ENCODE assay signal across 9 cellular contexts in the genomic region with DNA sequence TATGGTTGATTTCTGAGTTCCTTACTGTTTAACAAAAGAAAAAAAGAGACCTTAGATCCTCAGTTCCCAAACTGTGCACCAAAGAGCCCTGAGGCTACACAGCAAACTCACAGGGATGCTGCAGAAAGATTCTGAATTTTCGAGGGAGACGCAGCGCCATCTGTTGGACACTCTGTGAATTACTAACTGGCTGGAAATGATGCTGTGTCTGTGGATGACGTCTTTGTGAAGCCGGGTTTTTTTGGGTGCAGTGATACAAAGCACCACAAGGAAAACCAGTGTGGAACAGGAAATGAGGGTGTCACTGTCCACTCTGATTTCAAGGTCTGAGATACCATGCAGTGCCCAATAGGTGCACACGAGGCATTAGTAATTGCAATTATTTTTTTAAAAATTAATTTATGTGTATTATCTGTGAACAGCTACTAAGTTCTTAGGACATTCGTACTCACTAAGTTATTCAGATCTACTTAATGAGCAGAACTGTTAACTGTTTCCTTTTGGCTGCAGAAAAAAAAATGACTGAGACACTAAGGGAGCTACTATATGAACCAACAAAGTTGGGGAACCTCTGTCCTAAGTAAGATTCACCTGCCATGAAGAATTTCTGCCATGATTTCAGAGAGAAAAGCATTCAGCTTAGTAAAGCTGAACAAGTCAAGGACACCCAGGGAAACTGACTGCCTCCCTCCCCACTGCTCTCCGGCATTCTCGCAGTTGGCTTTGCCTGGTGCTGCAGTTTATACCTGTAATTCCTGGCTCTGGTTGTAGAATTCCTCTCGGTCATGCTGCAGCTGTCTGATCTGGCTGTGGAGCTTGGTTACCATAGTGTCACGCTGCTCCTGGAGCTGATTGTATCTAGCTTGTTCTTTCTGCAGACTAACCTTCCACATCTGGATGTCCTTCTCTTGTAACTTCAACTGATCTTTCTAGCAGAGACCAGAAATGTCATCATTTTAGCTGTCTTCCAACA. TPM values are rescaled to one million over a fixed set of nuclear protein-coding genes. Genes with fewer than 3 reads are reported as not detected.
DNase-seq lines count a peak whose midpoint lies in the region; ATAC-seq and TF ChIP-seq lines count a peak whose summit lies in the region.
"Had no signal": no experiment of that assay in that cellular context is flagged by ENCODE, and none has a peak within 500 bp of the region (broad histone marks: within the 10 kb centered on the region; RNA-seq: fewer than 3 reads in every experiment).

No MANE protein-coding gene starts in this region.

- CTCF ChIA-PET in GM10248 (lab: Yijun Ruan, JAX): interaction anchor here (0.8 to 10.7 kb wide), 32 partner anchors 8 to 428 kb away, joined by 3 to 135 read pairs (median 5); a partner anchor contains a TSS
- CTCF ChIA-PET in IMR-90 (lab: Yijun Ruan, JAX): interaction anchor here (0.6 to 1.6 kb wide), 9 partner anchors 8 to 61 kb away, joined by 3 to 9 read pairs (median 3); no protein-coding TSS in a partner anchor

- H2BK120ac ChIP-seq in IMR-90 (ENCODE audit: low read depth, low read length): no peak overlapping the region

- H3K36me3 Mint-ChIP-seq in activated T-helper 1 cell treated with anti-CD3 and anti-CD28 coated beads, Interleukin-12 subunit alpha, Interleukin-12 subunit beta, Interleukin-2, Interleukin-4 antibody, amounts not matched to agents 30 ng/mL and 10 ng/mL and 1 ng/mL, durations not matched to agents 14 hours and 24 hours and 36 hours (ENCODE audit: low read depth): peaks cover 19% of the 10 kb centered on the region

- TF ChIP-seq CTCF in GM10248 (IDR thresholded peaks at IDR 0.05; ENCODE audit: control extremely low read depth, extremely low read depth, low read depth, missing control alignments) (peak; percentile 88), IMR-90 (conservative IDR thresholded peaks at IDR 0.05; ENCODE audit: low read depth, low read length) (peak; percentile 88), fibroblast of the aortic adventitia (IDR thresholded peaks at IDR 0.05; ENCODE audit: insufficient read depth, low read length) (peak; percentile 83), testis (IDR thresholded peaks at IDR 0.05) (peak; percentile 93 to 97 (median 94))

- no peak overlapping the region for H4K8ac ChIP-seq in IMR-90 (ENCODE audit: low read depth in 2 of 2, low read length in 2 of 2)

- H4K20me1 ChIP-seq in IMR-90 (ENCODE audit: insufficient read depth, low read length): peaks cover 6% of the 10 kb centered on the region; the same call in 1 of the 2 replicates

- TF ChIP-seq RAD21 in IMR-90 (IDR thresholded peaks at IDR 0.05; ENCODE audit: low read length): peak; percentile 63

- H3K4me1 ChIP-seq in IMR-90 (ENCODE audit: control insufficient read depth, insufficient read depth, low read length): no peaks in the 10 kb centered on the region
- H3K4me1 ChIP-seq in testis: peaks cover 17% of the 10 kb centered on the region

- peaks cover 59% of the 10 kb centered on the region for H3K36me3 ChIP-seq in IMR-90 (ENCODE audit: control insufficient read depth, insufficient read depth, low read length)
- no peaks in the 10 kb centered on the region for H3K36me3 ChIP-seq in testis (ENCODE audit: low read depth, missing control alignments)

- DNase-seq in GM10248 (ENCODE audit: extremely low spot score): peak; percentile 84
- peak; percentile 83 for DNase-seq in IMR-90
- peak; percentile 85 for DNase-seq in RPMI8226
- peak; percentile 72 for DNase-seq in activated T-helper 1 cell treated with anti-CD3 and anti-CD28 coated beads, Interleukin-12 subunit alpha, Interleukin-12 subunit beta, Interleukin-2, Interleukin-4 antibody, amounts not matched to agents 30 ng/mL and 10 ng/mL and 1 ng/mL, durations not matched to agents 14 hours and 24 hours and 36 hours (ENCODE audit: low spot score)
- DNase-seq in fibroblast of the aortic adventitia (ENCODE audit: low read depth): peak; percentile 86
- DNase-seq in occipital lobe (lab: John Stamatoyannopoulos, UW): peak; percentile 66
- peak; percentile 83 for DNase-seq in testis

- in situ Hi-C loops in IMR-90 (cut with MboI; ENCODE audit: low sequenced_read_pairs): no loop called here

- intact Hi-C loops in IMR-90 (cut with micrococcal nuclease): loop anchor here (5.0 to 10.0 kb wide), 5 partner anchors 70 to 487 kb away; a partner anchor contains a TSS
- intact Hi-C loops in activated T-helper 1 cell treated with anti-CD3 and anti-CD28 coated beads, Interleukin-12 subunit alpha, Interleukin-12 subunit beta, Interleukin-2, Interleukin-4 antibody, amounts not matched to agents 30 ng/mL and 10 ng/mL and 1 ng/mL, durations not matched to agents 14 hours and 24 hours and 36 hours (cut with micrococcal nuclease): loop anchor here (1.0 to 5.0 kb wide), 6 partner anchors 24 to 491 kb away; a partner anchor contains a TSS
- intact Hi-C loops in testis (cut with DNase I; ENCODE audit: low total_unique reads): no loop called here

- no peaks in the 10 kb centered on the region for H3K79me1 ChIP-seq in IMR-90 (ENCODE audit: low read depth in 1 of 2, low read length in 2 of 2)

- no peak overlapping the region for H3K9ac ChIP-seq in IMR-90 (ENCODE audit: low read depth, low read length)

- H3K4ac ChIP-seq in IMR-90 (ENCODE audit: low read depth, low read length): no peak overlapping the region

- no peak overlapping the region for H2BK5ac ChIP-seq in IMR-90 (ENCODE audit: low read depth, low read length, poor library complexity, severe bottlenecking)

- no peak overlapping the region for H2AK5ac ChIP-seq in IMR-90 (ENCODE audit: low read depth, low read length)

- no peak overlapping the region for H2AFZ ChIP-seq in IMR-90 (replicated peaks; ENCODE audit: low read length, poor library complexity)

- no peak overlapping the region for H4K5ac ChIP-seq in IMR-90 (ENCODE audit: low read depth, low read length)

- peak; percentile 99 for ATAC-seq in IMR-90 (ENCODE audit: low read depth)
- ATAC-seq in GM19397 (IDR thresholded peaks at IDR 0.05; ENCODE audit: unreplicated experiment): no peak

- no peak overlapping the region for H2BK20ac ChIP-seq in IMR-90 (ENCODE audit: low read depth, low read length)

- H3K4me3 Mint-ChIP-seq in activated T-helper 1 cell treated with anti-CD3 and anti-CD28 coated beads, Interleukin-12 subunit alpha, Interleukin-12 subunit beta, Interleukin-2, Interleukin-4 antibody, amounts not matched to agents 30 ng/mL and 10 ng/mL and 1 ng/mL, durations not matched to agents 14 hours and 24 hours and 36 hours: no peak overlapping the region

- POLR2A ChIA-PET in GM10248 (lab: Yijun Ruan, JAX) (no interaction called here), IMR-90 (lab: Charles Lee; ENCODE audit: unreplicated experiment) (no interaction called here)

- dilution Hi-C loops in IMR-90 (cut with HindIII; ENCODE audit: low sequenced_read_pairs, unreplicated experiment): no loop called here

- TF ChIP-seq POLR2A in IMR-90 (IDR thresholded peaks at IDR 0.05; ENCODE audit: low read depth, low read length) (no peak), testis (IDR thresholded peaks at IDR 0.05) (no peak)

- H3K9me3 ChIP-seq in IMR-90 (ENCODE audit: control insufficient read depth, insufficient read depth, low read length) (no peaks in the 10 kb centered on the region), testis (no peaks in the 10 kb centered on the region)

- H2AK9ac ChIP-seq in IMR-90 (replicated peaks; ENCODE audit: low read depth, low read length, poor library complexity): no peak overlapping the region

- no peak overlapping the region for H3K56ac ChIP-seq in IMR-90 (ENCODE audit: extremely low read depth, insufficient read depth, low read length)

- WGBS in IMR-90 (ENCODE audit: extremely low coverage in 2 of 2, insufficient read length in 1 of 2), 2 experiments: 100% methylated on average over 1 of the region's 11 CpGs; no CpG with 5 or more reads in 1 of the 2 experiments
- 34 to 37% methylated on average over 11 of the region's 11 CpGs for WGBS in testis, 2 donors

- no peak overlapping the region for H3K27ac Mint-ChIP-seq in activated T-helper 1 cell treated with anti-CD3 and anti-CD28 coated beads, Interleukin-12 subunit alpha, Interleukin-12 subunit beta, Interleukin-2, Interleukin-4 antibody, amounts not matched to agents 30 ng/mL and 10 ng/mL and 1 ng/mL, durations not matched to agents 14 hours and 24 hours and 36 hours

- no peak overlapping the region for H3K18ac ChIP-seq in IMR-90 (ENCODE audit: low read depth, low read length)

- H3K4me1 Mint-ChIP-seq in activated T-helper 1 cell treated with anti-CD3 and anti-CD28 coated beads, Interleukin-12 subunit alpha, Interleukin-12 subunit beta, Interleukin-2, Interleukin-4 antibody, amounts not matched to agents 30 ng/mL and 10 ng/mL and 1 ng/mL, durations not matched to agents 14 hours and 24 hours and 36 hours (ENCODE audit: low read depth): peaks cover 8% of the 10 kb centered on the region

- no peak overlapping the region for H3K14ac ChIP-seq in IMR-90 (replicated peaks; ENCODE audit: low read depth, low read length)

- H3K27me3 ChIP-seq in IMR-90 (ENCODE audit: control insufficient read depth, insufficient read depth, low read length) (no peaks in the 10 kb centered on the region), testis (no peaks in the 10 kb centered on the region)

- no peaks in the 10 kb centered on the region for H3K27me3 Mint-ChIP-seq in activated T-helper 1 cell treated with anti-CD3 and anti-CD28 coated beads, Interleukin-12 subunit alpha, Interleukin-12 subunit beta, Interleukin-2, Interleukin-4 antibody, amounts not matched to agents 30 ng/mL and 10 ng/mL and 1 ng/mL, durations not matched to agents 14 hours and 24 hours and 36 hours (ENCODE audit: insufficient read depth)

- H3K4me3 ChIP-seq in IMR-90 (ENCODE audit: insufficient read depth, low read depth, low read length) (no peak overlapping the region), fibroblast of the aortic adventitia (ENCODE audit: low read depth, low read length) (no peak overlapping the region), testis (no peak overlapping the region)
- H3K4me3 ChIP-seq: skin epidermis had no signal

- H3K23ac ChIP-seq in IMR-90 (ENCODE audit: low read depth, low read length): no peak overlapping the region

- H3K9me1 ChIP-seq in IMR-90 (ENCODE audit: insufficient read depth, low read length): no peaks in the 10 kb centered on the region

- no peak overlapping the region for H4K91ac ChIP-seq in IMR-90 (ENCODE audit: insufficient read depth, low read depth, low read length)

- H2BK15ac ChIP-seq in IMR-90 (ENCODE audit: low read depth, low read length): no peak overlapping the region

- H3K4me2 ChIP-seq in IMR-90 (ENCODE audit: low read depth, low read length): no peak overlapping the region

- no TSS peak for BruUV-seq in IMR-90 (replicated peaks; lab: Mats Ljungman, UMichigan)

- H3K27ac ChIP-seq in IMR-90 (ENCODE audit: insufficient read depth, low read length) (no peak overlapping the region), testis (no peak overlapping the region)

- H3K9me3 Mint-ChIP-seq in activated T-helper 1 cell treated with anti-CD3 and anti-CD28 coated beads, Interleukin-12 subunit alpha, Interleukin-12 subunit beta, Interleukin-2, Interleukin-4 antibody, amounts not matched to agents 30 ng/mL and 10 ng/mL and 1 ng/mL, durations not matched to agents 14 hours and 24 hours and 36 hours: no peaks in the 10 kb centered on the region

RNA-seq across cellular contexts. Expression of a gene that starts 23.4 kb away (rescaled TPM):
- 0.90 and 1.1 TPM in 2 replicates for total RNA-seq in IMR-90 (2012; rRNA removed)
- polyA plus RNA-seq in IMR-90 (2012; rRNA removed): 4.3 and 4.9 TPM in 2 replicates
- polyA plus RNA-seq in IMR-90 (2012; cell fraction: cytosol; rRNA removed): 4.5 and 5.6 TPM in 2 replicates
- 3.6 and 3.9 TPM in 2 replicates for polyA plus RNA-seq in IMR-90 (2012; cell fraction: nucleus; rRNA removed; ENCODE audit: low replicate concordance)
- total RNA-seq in activated T-helper 1 cell treated with anti-CD3 and anti-CD28 coated beads, Interleukin-12 subunit alpha, Interleukin-12 subunit beta, Interleukin-2, Interleukin-4 antibody, amounts not matched to agents 30 ng/mL and 10 ng/mL and 1 ng/mL, durations not matched to agents 14 hours and 24 hours and 36 hours: 0.88 and 0.91 TPM in 2 replicates
- total RNA-seq in fibroblast of the aortic adventitia (ENCODE audit: low replicate concordance): 0.74 and 2.7 TPM in 2 replicates
- 2.8 TPM for total RNA-seq in occipital lobe
- total RNA-seq in testis: 100 to 1,000 TPM in 1 of 2 donors, 10 to 100 TPM in 1; 61.2 to 115 TPM
- polyA plus RNA-seq in testis (ENCODE audit: insufficient read depth, low read depth, low replicate concordance): 179 TPM

RNA-seq across cellular contexts. Expression of a gene that starts 24.1 kb away (rescaled TPM):
- total RNA-seq in IMR-90 (2012; rRNA removed) (under 0.01 TPM in 2 replicates), fibroblast of the aortic adventitia (ENCODE audit: low replicate concordance) (0.18 TPM in 1 of 2 replicates, not detected in the other), occipital lobe (1.1 TPM), testis (10 to 100 TPM; 15.0 to 15.1 TPM)
- polyA plus RNA-seq in IMR-90 (2012; rRNA removed) (0.09 and 0.19 TPM in 2 replicates), testis (ENCODE audit: insufficient read depth, low read depth, low replicate concordance) (54.8 TPM)
- polyA plus RNA-seq in IMR-90 (2012; cell fraction: cytosol; rRNA removed): 0.09 and 0.13 TPM in 2 replicates
- polyA plus RNA-seq in IMR-90 (2012; cell fraction: nucleus; rRNA removed; ENCODE audit: low replicate concordance): 0.14 and 0.15 TPM in 2 replicates
- total RNA-seq in activated T-helper 1 cell treated with anti-CD3 and anti-CD28 coated beads, Interleukin-12 subunit alpha, Interleukin-12 subunit beta, Interleukin-2, Interleukin-4 antibody, amounts not matched to agents 30 ng/mL and 10 ng/mL and 1 ng/mL, durations not matched to agents 14 hours and 24 hours and 36 hours: not detected in 2 replicates

RNA-seq across cellular contexts. Expression of a gene that starts 42.3 kb away (rescaled TPM):
- total RNA-seq in IMR-90 (2012; rRNA removed) (44.2 and 56.3 TPM in 2 replicates), fibroblast of the aortic adventitia (ENCODE audit: low replicate concordance) (56.0 and 70.7 TPM in 2 replicates), occipital lobe (48.5 TPM), testis (100 to 1,000 TPM; 100 to 108 TPM)
- polyA plus RNA-seq in IMR-90 (2012; rRNA removed) (24.0 and 25.7 TPM in 2 replicates), testis (ENCODE audit: insufficient read depth, low read depth, low replicate concordance) (78.4 TPM)
- polyA plus RNA-seq in IMR-90 (2012; cell fraction: cytosol; rRNA removed): 9.0 and 12.4 TPM in 2 replicates
- polyA plus RNA-seq in IMR-90 (2012; cell fraction: nucleus; rRNA removed; ENCODE audit: low replicate concordance): 57.8 and 168 TPM in 2 replicates
- 30.2 and 34.8 TPM in 2 replicates for total RNA-seq in activated T-helper 1 cell treated with anti-CD3 and anti-CD28 coated beads, Interleukin-12 subunit alpha, Interleukin-12 subunit beta, Interleukin-2, Interleukin-4 antibody, amounts not matched to agents 30 ng/mL and 10 ng/mL and 1 ng/mL, durations not matched to agents 14 hours and 24 hours and 36 hours

Comparison
In these comparisons a context has a peak if more than half of its experiments do, and no peak if none do; other contexts are left out.
1. RNA of a gene that starts 23.4 kb away (total RNA-seq): 61.2 to 115 TPM in testis; 2.8 TPM in occipital lobe (single experiment), 0.74 to 2.7 TPM in fibroblast of the aortic adventitia, 0.88 to 0.91 TPM in activated T-helper 1 cell treated with anti-CD3 and anti-CD28 coated beads, Interleukin-12 subunit alpha, Interleukin-12 subunit beta, Interleukin-2, Interleukin-4 antibody, amounts not matched to agents 30 ng/mL and 10 ng/mL and 1 ng/mL, durations not matched to agents 14 hours and 24 hours and 36 hours and 0.90 to 1.1 TPM in IMR-90; every median in the first group is over 10 times any median in the second.
2. Peak in every context shown above with its lines, with median percentiles within 50 percentile points of each other: DNase-seq and CTCF ChIP-seq.